Comparison of ENCODE assay signal across 8 cellular contexts in the genomic region with DNA sequence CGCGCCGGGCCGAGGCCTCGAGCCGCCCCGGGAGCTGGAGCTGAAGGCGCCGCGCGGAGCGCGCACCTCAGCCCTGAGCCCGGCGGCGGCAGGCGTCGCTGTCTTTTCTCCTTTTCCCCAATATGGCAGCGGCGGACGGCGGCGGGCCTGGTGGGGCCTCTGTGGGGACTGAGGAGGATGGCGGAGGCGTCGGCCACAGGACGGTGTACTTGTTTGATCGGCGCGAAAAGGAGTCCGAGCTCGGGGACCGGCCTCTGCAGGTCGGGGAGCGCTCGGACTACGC. TPM values are rescaled to one million over a fixed set of nuclear protein-coding genes. Genes with fewer than 3 reads are reported as not detected.
A peak's percentile ranks its signal among the peaks of the same experiment; 100 is the strongest.
DNase-seq lines count a peak whose midpoint lies in the region; ATAC-seq lines count a peak whose summit lies in the region.

No MANE protein-coding gene starts in this region.

- no peaks in the 10 kb centered on the region for H3K27me3 Mint-ChIP-seq in activated T-helper 17 cell treated with anti-CD3 and anti-CD28 coated beads, Interleukin-2, amount 50 U/mL, for 72 hours
- H3K27me3 Mint-ChIP-seq in stimulated activated naive CD8-positive, alpha-beta T cell treated with anti-CD3 and anti-CD28 coated beads, Interleukin-15, Interleukin-2, amounts not matched to agents 100 ng/mL and 50 ng/mL, for 24 hours: no peaks in the 10 kb centered on the region

- peak; percentile 39 for DNase-seq in NOMO-1 treated with DMSO at 0.1 percent for 48 hours (lab: John Stamatoyannopoulos, UW; ENCODE audit: unreplicated experiment)
- DNase-seq in NOMO-1 treated with dmso at 0.1 percent for 144 hours (lab: John Stamatoyannopoulos, UW; ENCODE audit: unreplicated experiment): no peak
- no peak for DNase-seq in NCI-H345 treated with DMSO at 0.1 percent for 48 hours (lab: John Stamatoyannopoulos, UW; ENCODE audit: unreplicated experiment)

- H3K4me3 ChIP-seq in iPS-18a (ENCODE audit: low read length): peak overlapping the region; percentile 86

- no peaks in the 10 kb centered on the region for H3K9me3 ChIP-seq in iPS-18a (ENCODE audit: control insufficient read depth, low read depth, low read length)

- H3K4me1 ChIP-seq in iPS-18a (ENCODE audit: control insufficient read depth, low read depth, low read length): peaks cover 18% of the 10 kb centered on the region

- no peak overlapping the region for H3K27ac ChIP-seq in iPS-18a (ENCODE audit: low read length)

- peak overlapping the region; percentile 98 for H3K27ac Mint-ChIP-seq in activated T-helper 17 cell treated with anti-CD3 and anti-CD28 coated beads, Interleukin-2, amount 50 U/mL, for 72 hours
- H3K27ac Mint-ChIP-seq in stimulated activated naive CD8-positive, alpha-beta T cell treated with anti-CD3 and anti-CD28 coated beads, Interleukin-15, Interleukin-2, amounts not matched to agents 100 ng/mL and 50 ng/mL, for 24 hours: peak overlapping the region; percentile 96

- peaks cover 19% of the 10 kb centered on the region for H3K4me1 Mint-ChIP-seq in activated T-helper 17 cell treated with anti-CD3 and anti-CD28 coated beads, Interleukin-2, amount 50 U/mL, for 72 hours
- peaks cover 44% of the 10 kb centered on the region for H3K4me1 Mint-ChIP-seq in stimulated activated naive CD8-positive, alpha-beta T cell treated with anti-CD3 and anti-CD28 coated beads, Interleukin-15, Interleukin-2, amounts not matched to agents 100 ng/mL and 50 ng/mL, for 24 hours (ENCODE audit: low read depth)

- no peaks in the 10 kb centered on the region for H3K9me3 Mint-ChIP-seq in activated T-helper 17 cell treated with anti-CD3 and anti-CD28 coated beads, Interleukin-2, amount 50 U/mL, for 72 hours
- no peaks in the 10 kb centered on the region for H3K9me3 Mint-ChIP-seq in stimulated activated naive CD8-positive, alpha-beta T cell treated with anti-CD3 and anti-CD28 coated beads, Interleukin-15, Interleukin-2, amounts not matched to agents 100 ng/mL and 50 ng/mL, for 24 hours

- peak overlapping the region; percentile 93 for H3K9ac ChIP-seq in iPS-18a (ENCODE audit: low read length)

- no peaks in the 10 kb centered on the region for H3K36me3 ChIP-seq in iPS-18a (ENCODE audit: control insufficient read depth, low read depth, low read length)

- peaks cover 35% of the 10 kb centered on the region for H3K27me3 ChIP-seq in iPS-18a (ENCODE audit: control insufficient read depth, insufficient read depth, low read length)

- H3K4me3 Mint-ChIP-seq in activated T-helper 17 cell treated with anti-CD3 and anti-CD28 coated beads, Interleukin-2, amount 50 U/mL, for 72 hours: peak overlapping the region; percentile 93
- peak overlapping the region; percentile 90 for H3K4me3 Mint-ChIP-seq in stimulated activated naive CD8-positive, alpha-beta T cell treated with anti-CD3 and anti-CD28 coated beads, Interleukin-15, Interleukin-2, amounts not matched to agents 100 ng/mL and 50 ng/mL, for 24 hours

- peaks cover 44% of the 10 kb centered on the region for H3K36me3 Mint-ChIP-seq in activated T-helper 17 cell treated with anti-CD3 and anti-CD28 coated beads, Interleukin-2, amount 50 U/mL, for 72 hours (ENCODE audit: low read depth)
- H3K36me3 Mint-ChIP-seq in stimulated activated naive CD8-positive, alpha-beta T cell treated with anti-CD3 and anti-CD28 coated beads, Interleukin-15, Interleukin-2, amounts not matched to agents 100 ng/mL and 50 ng/mL, for 24 hours (ENCODE audit: low read depth): peaks cover 24% of the 10 kb centered on the region

- ATAC-seq in HG03097 (IDR thresholded peaks at IDR 0.05; ENCODE audit: low FRiP score, unreplicated experiment) (peak; percentile 26), GM18861 (IDR thresholded peaks at IDR 0.05; ENCODE audit: unreplicated experiment) (no peak)
- ATAC-seq in activated T-helper 17 cell treated with anti-CD3 and anti-CD28 coated beads, Interleukin-2, amount 50 U/mL, for 72 hours (replicated peaks): peak; percentile 36

RNA-seq across cellular contexts. Expression of a gene that starts 0.4 kb away (rescaled TPM):
- total RNA-seq in activated T-helper 17 cell treated with anti-CD3 and anti-CD28 coated beads, Interleukin-2, amount 50 U/mL, for 72 hours: 100 to 1,000 TPM in 1 of 2 donors, 10 to 100 TPM in 1; 99.5 to 106 TPM
